ENCODE assay signal across 22 cellular contexts in genomic region chr20:48892849-48893352, GRCh38.
"Had no signal": no experiment of that assay in that cellular context is flagged by ENCODE, and none has a peak within 500 bp of the region (broad histone marks: within the 10 kb centered on the region; RNA-seq: fewer than 3 reads in every experiment).

No MANE protein-coding gene starts in this region.

- H3K9me3 Mint-ChIP-seq: activated B cell treated with CpG ODN at 0.5 μM for 24 hours; activated CD4-positive, alpha-beta memory T cell treated with anti-CD3 and anti-CD28 coated beads, Interleukin-2, amount 10 ng/mL, durations not matched to agents 7 days and 5 days; activated naive CD8-positive, alpha-beta T cell treated with anti-CD3 and anti-CD28 coated beads, Interleukin-2, amount 10 ng/mL, durations not matched to agents 7 days and 5 days; endodermal cell had no signal

- H3K36me3 Mint-ChIP-seq: activated CD8-positive, alpha-beta memory T cell treated with anti-CD3 and anti-CD28 coated beads, Interleukin-2, amount 10 ng/mL, durations not matched to agents 7 days and 5 days; activated naive CD8-positive, alpha-beta T cell treated with anti-CD3 and anti-CD28 coated beads, Interleukin-2, amount 10 ng/mL, durations not matched to agents 7 days and 5 days; stimulated activated memory B cell treated with anti-CD40 and anti-IgM and Interleukin-4, amounts not matched to agents 10 μg/mL and 1 μg/mL and 100 μg/mL, for 72 hours had no signal

- H3K27ac ChIP-seq: cardiac muscle cell, epithelial cell of prostate, foreskin keratinocyte, left ventricle myocardium inferior, ovary, right lobe of liver, thyroid gland had no signal

- H3K36me3 ChIP-seq: cardiac muscle cell, left ventricle myocardium inferior, ovary, right lobe of liver, thyroid gland had no signal

- H3K27ac Mint-ChIP-seq: activated B cell treated with CpG ODN at 0.5 μM for 24 hours; activated CD4-positive, alpha-beta memory T cell treated with anti-CD3 and anti-CD28 coated beads, Interleukin-2, amount 10 ng/mL, durations not matched to agents 7 days and 5 days; activated CD8-positive, alpha-beta memory T cell treated with anti-CD3 and anti-CD28 coated beads, Interleukin-2, amount 10 ng/mL, durations not matched to agents 7 days and 5 days; activated naive CD8-positive, alpha-beta T cell treated with anti-CD3 and anti-CD28 coated beads, Interleukin-2, amount 10 ng/mL, durations not matched to agents 7 days and 5 days; endodermal cell; stimulated activated memory B cell treated with anti-CD40 and anti-IgM and Interleukin-4, amounts not matched to agents 10 μg/mL and 1 μg/mL and 100 μg/mL, for 72 hours had no signal

- H3K27me3 Mint-ChIP-seq: activated B cell treated with CpG ODN at 0.5 μM for 24 hours; stimulated activated memory B cell treated with anti-CD40 and anti-IgM and Interleukin-4, amounts not matched to agents 10 μg/mL and 1 μg/mL and 100 μg/mL, for 72 hours had no signal

- H3K4me1 Mint-ChIP-seq: activated CD4-positive, alpha-beta memory T cell treated with anti-CD3 and anti-CD28 coated beads, Interleukin-2, amount 10 ng/mL, durations not matched to agents 7 days and 5 days; activated CD8-positive, alpha-beta memory T cell treated with anti-CD3 and anti-CD28 coated beads, Interleukin-2, amount 10 ng/mL, durations not matched to agents 7 days and 5 days; activated naive CD8-positive, alpha-beta T cell treated with anti-CD3 and anti-CD28 coated beads, Interleukin-2, amount 10 ng/mL, durations not matched to agents 7 days and 5 days; endodermal cell; neural crest cell had no signal

- H3K4me3 Mint-ChIP-seq: activated B cell treated with CpG ODN at 0.5 μM for 24 hours; activated CD4-positive, alpha-beta memory T cell treated with anti-CD3 and anti-CD28 coated beads, Interleukin-2, amount 10 ng/mL, durations not matched to agents 7 days and 5 days; activated CD8-positive, alpha-beta memory T cell treated with anti-CD3 and anti-CD28 coated beads, Interleukin-2, amount 10 ng/mL, durations not matched to agents 7 days and 5 days; activated naive CD8-positive, alpha-beta T cell treated with anti-CD3 and anti-CD28 coated beads, Interleukin-2, amount 10 ng/mL, durations not matched to agents 7 days and 5 days; endodermal cell; neural crest cell; stimulated activated memory B cell treated with anti-CD40 and anti-IgM and Interleukin-4, amounts not matched to agents 10 μg/mL and 1 μg/mL and 100 μg/mL, for 72 hours had no signal

- ATAC-seq: activated CD8-positive, alpha-beta memory T cell treated with anti-CD3 and anti-CD28 coated beads, Interleukin-2, amount 10 ng/mL, durations not matched to agents 7 days and 5 days; foreskin keratinocyte; right lobe of liver; stimulated activated memory B cell treated with anti-CD40 and anti-IgM and Interleukin-4, amounts not matched to agents 10 μg/mL and 1 μg/mL and 100 μg/mL, for 72 hours had no signal

- H3K9me3 ChIP-seq: right lobe of liver, thyroid gland had no signal

- DNase-seq: activated B cell treated with CpG ODN at 0.5 μM for 24 hours; activated CD4-positive, alpha-beta memory T cell treated with anti-CD3 and anti-CD28 coated beads, Interleukin-2, amount 10 ng/mL, durations not matched to agents 7 days and 5 days; activated CD4-positive, alpha-beta T cell treated with anti-CD3 and anti-CD28 coated beads for 4 hours; activated CD8-positive, alpha-beta memory T cell treated with anti-CD3 and anti-CD28 coated beads, Interleukin-2, amount 10 ng/mL, durations not matched to agents 7 days and 5 days; activated naive CD8-positive, alpha-beta T cell treated with anti-CD3 and anti-CD28 coated beads, Interleukin-2, amount 10 ng/mL, durations not matched to agents 7 days and 5 days; amygdala; endodermal cell; foreskin keratinocyte; head of caudate nucleus; left ventricle myocardium inferior; mammary epithelial cell; midbrain; ovary; right lobe of liver; stimulated activated CD4-positive, alpha-beta T cell treated with anti-CD3 and anti-CD28 coated beads, Interleukin-4, amount 100 ng/mL, for 24 hours; T-helper 1 cell; T-helper 9 cell; thyroid gland had no signal

- H3K4me3 ChIP-seq: cardiac muscle cell, left ventricle myocardium inferior, ovary, right lobe of liver, thyroid gland had no signal
